In genomic region chr2:171360905-171361304, GRCh38 we compare ENCODE assay signal across 31 cellular contexts.
"Had no signal": no experiment of that assay in that cellular context is flagged by ENCODE, and none has a peak within 500 bp of the region (broad histone marks: within the 10 kb centered on the region; RNA-seq: fewer than 3 reads in every experiment).

No MANE protein-coding gene starts in this region.

- H3K4me1 Mint-ChIP-seq: activated naive CD4-positive, alpha-beta T cell treated with anti-CD3 and anti-CD28 coated beads, Interleukin-2, amount 50 U/mL, for 24 hours; activated naive CD8-positive, alpha-beta T cell treated with anti-CD3 and anti-CD28 coated beads for 36 hours; activated naive CD8-positive, alpha-beta T cell treated with anti-CD3 and anti-CD28 coated beads, Interleukin-2, amount 50 U/mL, for 24 hours had no signal

- H3K27me3 Mint-ChIP-seq: activated CD8-positive, alpha-beta T cell treated with anti-CD3 and anti-CD28 coated beads for 36 hours; activated naive CD4-positive, alpha-beta T cell treated with anti-CD3 and anti-CD28 coated beads, Interleukin-2, amount 50 U/mL, for 24 hours; activated naive CD8-positive, alpha-beta T cell treated with anti-CD3 and anti-CD28 coated beads for 36 hours; activated naive CD8-positive, alpha-beta T cell treated with anti-CD3 and anti-CD28 coated beads, Interleukin-2, amount 50 U/mL, for 24 hours; activated T-helper 17 cell treated with anti-CD3 and anti-CD28 coated beads, Interleukin-2, amount 50 U/mL, for 72 hours; effector memory CD8-positive, alpha-beta T cell had no signal

- H3K27me3 ChIP-seq: adrenal gland, body of pancreas, esophagus muscularis mucosa, foreskin keratinocyte, gastrocnemius medialis, heart left ventricle had no signal

- DNase-seq: activated CD4-positive, alpha-beta T cell treated with anti-CD3 and anti-CD28 coated beads for 1 hour; activated CD4-positive, alpha-beta T cell treated with anti-CD3 and anti-CD28 coated beads for 4 hours; activated CD4-positive, alpha-beta T cell treated with anti-CD3 and anti-CD28 coated beads, Interleukin-2, amount 50 U/mL, for 1 hour; activated CD4-positive, alpha-beta T cell treated with anti-CD3 and anti-CD28 coated beads, Interleukin-2, amount 50 U/mL, for 48 hours; activated CD8-positive, alpha-beta memory T cell treated with anti-CD3 and anti-CD28 coated beads for 24 hours; activated CD8-positive, alpha-beta T cell treated with anti-CD3 and anti-CD28 coated beads for 36 hours; activated effector memory CD4-positive, alpha-beta T cell treated with Interleukin-2 at 50 U/mL for 16 hours; activated naive CD4-positive, alpha-beta T cell treated with anti-CD3 and anti-CD28 coated beads for 36 hours; activated naive CD8-positive, alpha-beta T cell treated with anti-CD3 and anti-CD28 coated beads for 36 hours; activated naive CD8-positive, alpha-beta T cell treated with anti-CD3 and anti-CD28 coated beads, Interleukin-2, amount 50 U/mL, for 24 hours; activated T-cell treated with anti-CD3 and anti-CD28 coated beads, Interleukin-2, amount 50 U/mL, for 4 hours; adrenal gland; amygdala; aorta; body of pancreas; cortex of kidney; dermis blood vessel endothelial cell; effector CD4-positive, alpha-beta T cell; effector memory CD8-positive, alpha-beta T cell; erythroblast; foreskin keratinocyte; gastrocnemius medialis; glutamatergic neuron; heart left ventricle; T-helper 2 cell had no signal

- H3K27ac Mint-ChIP-seq: activated CD8-positive, alpha-beta T cell treated with anti-CD3 and anti-CD28 coated beads for 36 hours; activated naive CD4-positive, alpha-beta T cell treated with anti-CD3 and anti-CD28 coated beads for 36 hours; activated naive CD4-positive, alpha-beta T cell treated with anti-CD3 and anti-CD28 coated beads, Interleukin-2, amount 50 U/mL, for 24 hours; activated naive CD8-positive, alpha-beta T cell treated with anti-CD3 and anti-CD28 coated beads for 36 hours; activated naive CD8-positive, alpha-beta T cell treated with anti-CD3 and anti-CD28 coated beads, Interleukin-2, amount 50 U/mL, for 24 hours; activated T-helper 17 cell treated with anti-CD3 and anti-CD28 coated beads, Interleukin-2, amount 50 U/mL, for 72 hours; effector memory CD8-positive, alpha-beta T cell had no signal

- H3K9me3 ChIP-seq: adrenal gland, body of pancreas, gastrocnemius medialis had no signal

- H3K36me3 ChIP-seq: adrenal gland, gastrocnemius medialis had no signal

- FAIRE-seq: colon had no signal

- H3K4me3 ChIP-seq: adrenal gland, body of pancreas, esophagus muscularis mucosa, gastrocnemius medialis, heart left ventricle had no signal

- ATAC-seq: activated CD8-positive, alpha-beta T cell treated with anti-CD3 and anti-CD28 coated beads for 36 hours; activated naive CD8-positive, alpha-beta T cell treated with anti-CD3 and anti-CD28 coated beads, Interleukin-2, amount 50 U/mL, for 24 hours; activated T-cell treated with anti-CD3 and anti-CD28 coated beads, Interleukin-2, amount 50 U/mL, for 4 hours; activated T-helper 17 cell treated with anti-CD3 and anti-CD28 coated beads, Interleukin-2, amount 50 U/mL, for 72 hours; body of pancreas; effector memory CD8-positive, alpha-beta T cell; foreskin keratinocyte; gastrocnemius medialis; heart left ventricle; WTC11 had no signal

- H3K4me3 Mint-ChIP-seq: activated CD8-positive, alpha-beta T cell treated with anti-CD3 and anti-CD28 coated beads for 36 hours; activated naive CD4-positive, alpha-beta T cell treated with anti-CD3 and anti-CD28 coated beads for 36 hours; activated naive CD4-positive, alpha-beta T cell treated with anti-CD3 and anti-CD28 coated beads, Interleukin-2, amount 50 U/mL, for 24 hours; activated naive CD8-positive, alpha-beta T cell treated with anti-CD3 and anti-CD28 coated beads for 36 hours; activated naive CD8-positive, alpha-beta T cell treated with anti-CD3 and anti-CD28 coated beads, Interleukin-2, amount 50 U/mL, for 24 hours; activated T-cell treated with anti-CD3 and anti-CD28 coated beads, Interleukin-2, amount 50 U/mL, for 4 hours; activated T-helper 17 cell treated with anti-CD3 and anti-CD28 coated beads, Interleukin-2, amount 50 U/mL, for 72 hours; effector memory CD8-positive, alpha-beta T cell; WTC11 had no signal

- H3K27ac ChIP-seq: adrenal gland, body of pancreas, esophagus muscularis mucosa, foreskin keratinocyte, gastrocnemius medialis, heart left ventricle, VCaP had no signal

- H3K9me3 Mint-ChIP-seq: activated naive CD4-positive, alpha-beta T cell treated with anti-CD3 and anti-CD28 coated beads, Interleukin-2, amount 50 U/mL, for 24 hours; activated T-helper 17 cell treated with anti-CD3 and anti-CD28 coated beads, Interleukin-2, amount 50 U/mL, for 72 hours had no signal

- H3K4me1 ChIP-seq: adrenal gland, body of pancreas, gastrocnemius medialis, heart left ventricle had no signal
